In genomic region chr13:50361282-50361681, GRCh38 we compare ENCODE assay signal across 13 cellular contexts.
"Had no signal": no experiment of that assay in that cellular context is flagged by ENCODE, and none has a peak within 500 bp of the region (broad histone marks: within the 10 kb centered on the region; RNA-seq: fewer than 3 reads in every experiment).

No MANE protein-coding gene starts in this region.

- H3K4me1 Mint-ChIP-seq: neural crest cell had no signal

- ATAC-seq: activated CD4-positive, CD25-positive, alpha-beta regulatory T cell treated with anti-CD3 and anti-CD28 coated beads, Interleukin-2, amount 50 U/mL, for 24 hours; left lobe of liver; stimulated activated naive CD8-positive, alpha-beta T cell treated with anti-CD3 and anti-CD28 coated beads, Interleukin-15, Interleukin-2, amounts not matched to agents 100 U/mL and 50 U/mL, for 24 hours had no signal

- H3K27ac Mint-ChIP-seq: activated T-helper 2 cell treated with anti-CD3 and anti-CD28 coated beads, Interferon-gamma antibody, Interleukin-2, Interleukin-4, amounts not matched to agents 10 μg/mL and 5 μg/mL and 100 μg/mL, durations not matched to agents 14 hours and 24 hours and 36 hours had no signal

- DNase-seq: activated naive CD4-positive, alpha-beta T cell treated with Interleukin-2 at 50 U/mL for 16 hours; hypothalamus; kidney; mammary epithelial cell; retina; stimulated activated naive CD8-positive, alpha-beta T cell treated with anti-CD3 and anti-CD28 coated beads, Interleukin-15, Interleukin-2, amounts not matched to agents 100 U/mL and 50 U/mL, for 24 hours; substantia nigra; tibial artery had no signal

- FAIRE-seq: frontal cortex, kidney had no signal

- H3K4me3 Mint-ChIP-seq: neural crest cell had no signal

- H3K9me3 Mint-ChIP-seq: activated T-helper 2 cell treated with anti-CD3 and anti-CD28 coated beads, Interferon-gamma antibody, Interleukin-2, Interleukin-4, amounts not matched to agents 10 μg/mL and 5 μg/mL and 100 μg/mL, durations not matched to agents 14 hours and 24 hours and 36 hours; neural crest cell had no signal
